Comparison of ENCODE assay signal across 2 cellular contexts in genomic region chr4:181677621-181678020, GRCh38.
TF ChIP-seq lines count a peak whose summit lies in the region.

No MANE protein-coding gene starts in this region.

TF ChIP-seq in SK-N-SH, 30 proteins besides CTCF, POLR2A, EP300 and RAD21 (continued from another document):
- TF ChIP-seq, protein P1, sequence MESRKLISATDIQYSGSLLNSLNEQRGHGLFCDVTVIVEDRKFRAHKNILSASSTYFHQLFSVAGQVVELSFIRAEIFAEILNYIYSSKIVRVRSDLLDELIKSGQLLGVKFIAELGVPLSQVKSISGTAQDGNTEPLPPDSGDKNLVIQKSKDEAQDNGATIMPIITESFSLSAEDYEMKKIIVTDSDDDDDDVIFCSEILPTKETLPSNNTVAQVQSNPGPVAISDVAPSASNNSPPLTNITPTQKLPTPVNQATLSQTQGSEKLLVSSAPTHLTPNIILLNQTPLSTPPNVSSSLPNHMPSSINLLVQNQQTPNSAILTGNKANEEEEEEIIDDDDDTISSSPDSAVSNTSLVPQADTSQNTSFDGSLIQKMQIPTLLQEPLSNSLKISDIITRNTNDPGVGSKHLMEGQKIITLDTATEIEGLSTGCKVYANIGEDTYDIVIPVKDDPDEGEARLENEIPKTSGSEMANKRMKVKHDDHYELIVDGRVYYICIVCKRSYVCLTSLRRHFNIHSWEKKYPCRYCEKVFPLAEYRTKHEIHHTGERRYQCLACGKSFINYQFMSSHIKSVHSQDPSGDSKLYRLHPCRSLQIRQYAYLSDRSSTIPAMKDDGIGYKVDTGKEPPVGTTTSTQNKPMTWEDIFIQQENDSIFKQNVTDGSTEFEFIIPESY (IDR thresholded peaks at IDR 0.05; ENCODE audit: borderline replicate concordance, low read depth) = no peak

TF ChIP-seq in SK-N-SH treated with all-trans-retinoic acid at 6 μM for 48 hours, 23 proteins besides CTCF, POLR2A, EP300 and RAD21 (continued from another document):
- TF ChIP-seq, protein P2, sequence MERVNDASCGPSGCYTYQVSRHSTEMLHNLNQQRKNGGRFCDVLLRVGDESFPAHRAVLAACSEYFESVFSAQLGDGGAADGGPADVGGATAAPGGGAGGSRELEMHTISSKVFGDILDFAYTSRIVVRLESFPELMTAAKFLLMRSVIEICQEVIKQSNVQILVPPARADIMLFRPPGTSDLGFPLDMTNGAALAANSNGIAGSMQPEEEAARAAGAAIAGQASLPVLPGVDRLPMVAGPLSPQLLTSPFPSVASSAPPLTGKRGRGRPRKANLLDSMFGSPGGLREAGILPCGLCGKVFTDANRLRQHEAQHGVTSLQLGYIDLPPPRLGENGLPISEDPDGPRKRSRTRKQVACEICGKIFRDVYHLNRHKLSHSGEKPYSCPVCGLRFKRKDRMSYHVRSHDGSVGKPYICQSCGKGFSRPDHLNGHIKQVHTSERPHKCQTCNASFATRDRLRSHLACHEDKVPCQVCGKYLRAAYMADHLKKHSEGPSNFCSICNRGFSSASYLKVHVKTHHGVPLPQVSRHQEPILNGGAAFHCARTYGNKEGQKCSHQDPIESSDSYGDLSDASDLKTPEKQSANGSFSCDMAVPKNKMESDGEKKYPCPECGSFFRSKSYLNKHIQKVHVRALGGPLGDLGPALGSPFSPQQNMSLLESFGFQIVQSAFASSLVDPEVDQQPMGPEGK (CRISPR knock-in tag; IDR thresholded peaks at IDR 0.05; ENCODE audit: borderline replicate concordance) = no peak
- TF ChIP-seq BACH2 (CRISPR knock-in tag; IDR thresholded peaks at IDR 0.05; ENCODE audit: borderline replicate concordance) = no peak
- TF ChIP-seq TOX (CRISPR knock-in tag; IDR thresholded peaks at IDR 0.05; ENCODE audit: borderline replicate concordance) = no peak
- no peak for TF ChIP-seq ZFP30 (CRISPR knock-in tag; IDR thresholded peaks at IDR 0.05)
